Comparison of ENCODE assay signal across 19 cellular contexts in the genomic region with DNA sequence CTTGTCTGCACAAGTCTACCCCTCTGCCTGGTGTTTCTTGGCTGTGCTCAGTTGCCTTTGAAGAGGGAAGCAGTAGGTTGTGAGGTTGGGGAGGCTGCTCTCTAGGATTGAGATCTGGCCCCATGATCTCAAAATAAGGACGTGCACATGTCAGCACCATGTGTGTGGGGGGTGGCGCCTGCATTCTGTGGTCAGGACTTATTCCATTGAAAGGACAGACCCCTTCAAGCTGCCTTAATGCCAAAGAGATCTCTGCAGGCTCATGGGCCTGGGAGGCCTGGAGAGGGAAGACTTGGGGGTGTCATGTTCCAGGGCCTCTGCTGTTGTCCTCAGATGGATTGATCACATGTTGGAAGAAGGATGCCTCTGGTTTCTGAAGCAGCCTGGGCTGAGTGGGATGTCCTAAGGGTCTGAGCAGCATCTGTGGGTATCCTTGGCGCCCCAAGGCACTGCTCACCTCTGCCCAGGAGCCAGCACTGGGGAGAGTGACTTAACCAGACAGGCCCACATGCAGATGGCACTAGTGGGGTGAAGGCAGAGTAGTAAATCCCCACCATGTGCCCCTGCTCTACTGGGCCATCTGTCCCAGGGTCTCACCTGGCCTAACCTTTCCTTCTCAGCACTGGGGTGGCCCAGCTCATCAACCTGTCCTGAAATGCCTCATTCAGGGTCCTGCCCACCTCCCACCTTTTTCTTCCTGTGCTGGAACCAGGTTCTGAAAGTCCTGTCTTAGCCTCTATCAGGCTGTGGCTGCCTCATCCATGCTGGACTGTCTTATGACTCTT.
DNase-seq lines count a peak whose midpoint lies in the region; ATAC-seq and TF ChIP-seq lines count a peak whose summit lies in the region.
"Had no signal": no experiment of that assay in that cellular context is flagged by ENCODE, and none has a peak within 500 bp of the region (broad histone marks: within the 10 kb centered on the region; RNA-seq: fewer than 3 reads in every experiment).

No MANE protein-coding gene starts in this region.

- H3K4me1 ChIP-seq in Panc1 (ENCODE audit: control insufficient read depth, insufficient read depth, low read length) (no peaks in the 10 kb centered on the region), lower lobe of right lung (peaks cover 14% of the 10 kb centered on the region), testis (peaks cover 8% of the 10 kb centered on the region)

- H3K27me3 ChIP-seq in Panc1 (ENCODE audit: control insufficient read depth, insufficient read depth, low read length) (no peaks in the 10 kb centered on the region), lower lobe of right lung (ENCODE audit: low read depth) (no peaks in the 10 kb centered on the region), testis (no peaks in the 10 kb centered on the region)

- DNase-seq in GM13976 (ENCODE audit: low spot score) (peak; percentile 22), Panc1 (ENCODE audit: low read depth, low spot score) (no peak), lower lobe of right lung (peak; percentile 34), testis (peak; percentile 12), NK-92 (lab: John Stamatoyannopoulos, UW; ENCODE audit: unreplicated experiment) (no peak), NCI-H69 (lab: John Stamatoyannopoulos, UW) (no peak)
- DNase-seq: CD4-positive, alpha-beta T cell; EL; NCI-H1048; NCI-H146; NCI-H2107; NCI-H226; NCI-H524 treated with DMSO at 0.1 percent for 48 hours; NK-92 treated with Interleukin-12 subunit alpha and Interleukin-12 subunit beta, amount 100 ng/mL, for 24 hours; RPMI8226; SIG-M5 had no signal

- POLR2A ChIA-PET in Panc1 (lab: Charles Lee): no interaction called here

- H3K27ac ChIP-seq in Panc1 (ENCODE audit: low read length): no peak overlapping the region
- H3K27ac ChIP-seq in lower lobe of right lung: no peak overlapping the region
- no peak overlapping the region for H3K27ac ChIP-seq in testis
- H3K27ac ChIP-seq: KMS-11 had no signal

- ATAC-seq in Panc1 (0 out of 2 replicates have a peak, but pooled peaks have one; percentile 20), lower lobe of right lung (no peak)
- no peak for ATAC-seq in activated CD4-positive, CD25-positive, alpha-beta regulatory T cell treated with anti-CD3 and anti-CD28 coated beads, Interleukin-2, amount 50 U/mL, for 24 hours
- ATAC-seq: HepG2 had no signal

- WGBS in testis, 2 donors: 96 to 100% methylated on average over 2 to 3 of the region's 3 CpGs

- TF ChIP-seq CTCF in GM13976 (IDR thresholded peaks at IDR 0.05; ENCODE audit: borderline replicate concordance, control extremely low read depth, extremely low read depth, insufficient read depth, missing control alignments): no peak
- no peak for TF ChIP-seq CTCF in Panc1 (IDR thresholded peaks at IDR 0.05)
- no peak for TF ChIP-seq CTCF in lower lobe of right lung (IDR thresholded peaks at IDR 0.05)
- no peak for TF ChIP-seq CTCF in testis (IDR thresholded peaks at IDR 0.05)

- no peak for TF ChIP-seq POLR2A in testis (IDR thresholded peaks at IDR 0.05)

- CTCF ChIA-PET in Panc1 (lab: Charles Lee): no interaction called here

- intact Hi-C loops in Panc1 (cut with micrococcal nuclease; ENCODE audit: unreplicated experiment) (no loop called here), lower lobe of right lung (cut with DNase I) (no loop called here), testis (cut with DNase I; ENCODE audit: low total_unique reads) (no loop called here)

- in situ Hi-C loops in GM13976 (cut with MboI; ENCODE audit: low sequenced_read_pairs, unreplicated experiment): no loop called here
- in situ Hi-C loops in Panc1 (cut with HindIII; ENCODE audit: low pct_unique_long_range_greater_than_20kb, low sequenced_read_pairs): no loop called here

- no peaks in the 10 kb centered on the region for H3K9me3 ChIP-seq in Panc1 (ENCODE audit: control insufficient read depth, insufficient read depth, low read depth, low read length)
- H3K9me3 ChIP-seq in lower lobe of right lung: no peaks in the 10 kb centered on the region
- H3K9me3 ChIP-seq in testis: no peaks in the 10 kb centered on the region

- BruUV-seq in Panc1 (replicated peaks; lab: Mats Ljungman, UMichigan): no TSS peak

- H3K4me3 ChIP-seq in Panc1 (ENCODE audit: low read depth in 2 of 2, low read length in 2 of 2) (no peak overlapping the region), lower lobe of right lung (no peak overlapping the region), testis (no peak overlapping the region)

- no peaks in the 10 kb centered on the region for H3K36me3 ChIP-seq in Panc1 (ENCODE audit: control insufficient read depth, insufficient read depth, low read length)
- peaks cover 16% of the 10 kb centered on the region for H3K36me3 ChIP-seq in lower lobe of right lung
- H3K36me3 ChIP-seq in testis (ENCODE audit: low read depth, missing control alignments): no peaks in the 10 kb centered on the region

Comparison
In these comparisons a context has a peak if more than half of its experiments do, and no peak if none do; other contexts are left out.
1. DNase-seq: peak in GM13976 (single experiment), lower lobe of right lung (single experiment) and testis (single experiment); none in Panc1 (single experiment), NK-92 (single experiment) and NCI-H69 (single experiment).